In genomic region chr16:28289939-28290862, GRCh38 we compare ENCODE assay signal across 14 cellular contexts. TPM values are rescaled to one million over a fixed set of nuclear protein-coding genes. Genes with fewer than 3 reads are reported as not detected.
A peak's percentile ranks its signal among the peaks of the same experiment; 100 is the strongest.
DNase-seq lines count a peak whose midpoint lies in the region; ATAC-seq, FAIRE-seq and TF ChIP-seq lines count a peak whose summit lies in the region.
"Had no signal": no experiment of that assay in that cellular context is flagged by ENCODE, and none has a peak within 500 bp of the region (broad histone marks: within the 10 kb centered on the region; RNA-seq: fewer than 3 reads in every experiment).

No MANE protein-coding gene starts in this region.

- DNase-seq in T-helper 2 cell treated with Interferon-gamma antibody and Interleukin-4, amounts not matched to agents 5 μg/mL and 100 μg/mL, for 36 hours (ENCODE audit: low spot score), result no peak
- DNase-seq in T-helper 2 cell, result no peak
- DNase-seq in astrocyte (ENCODE audit: low read depth), result no peak
- DNase-seq in neural progenitor cell (ENCODE audit: low spot score), result no peak
- no peak for DNase-seq in HK-2 (ENCODE audit: unreplicated experiment)
- no peak for DNase-seq in lower leg skin (ENCODE audit: low spot score in 2 of 2)
- DNase-seq: activated CD4-positive, alpha-beta T cell treated with anti-CD3 and anti-CD28 coated beads for 48 hours; cerebellar nuclear complex; GM23248; KBM-7; left colon; Peyer's patch had no signal

- H3K79me2 ChIP-seq in astrocyte (ENCODE audit: insufficient read depth, low read length), result no peaks in the 10 kb centered on the region
- peaks cover 44% of the 10 kb centered on the region for H3K79me2 ChIP-seq in neural progenitor cell (ENCODE audit: low read depth)

- no peak overlapping the region for H3K27ac Mint-ChIP-seq in T-helper 2 cell treated with Interferon-gamma antibody and Interleukin-4, amounts not matched to agents 5 μg/mL and 100 μg/mL, for 36 hours
- no peak overlapping the region for H3K27ac Mint-ChIP-seq in astrocyte (ENCODE audit: unreplicated experiment)
- H3K27ac Mint-ChIP-seq in neural progenitor cell, result no peak overlapping the region

- H3K27me3 Mint-ChIP-seq in T-helper 2 cell treated with Interferon-gamma antibody and Interleukin-4, amounts not matched to agents 5 μg/mL and 100 μg/mL, for 36 hours (ENCODE audit: low read depth), result peaks cover 21% of the 10 kb centered on the region
- H3K27me3 Mint-ChIP-seq in astrocyte (ENCODE audit: low read depth, unreplicated experiment) (peaks cover 22% of the 10 kb centered on the region), neural progenitor cell (ENCODE audit: insufficient read depth, low read depth) (peaks cover 5% of the 10 kb centered on the region)

- H2AFZ ChIP-seq in astrocyte (ENCODE audit: low read depth, low read length), result no peak overlapping the region
- no peak overlapping the region for H2AFZ ChIP-seq in neural progenitor cell (replicated peaks)
- H2AFZ ChIP-seq: GM23248 had no signal

- H4K20me1 ChIP-seq in astrocyte (ENCODE audit: insufficient read depth, low read length) (peaks cover 7% of the 10 kb centered on the region), neural progenitor cell (ENCODE audit: low read depth) (peaks cover 23% of the 10 kb centered on the region)

- H3K36me3 ChIP-seq in HUES48 (ENCODE audit: control insufficient read depth, insufficient read depth, low read length), result peaks cover 25% of the 10 kb centered on the region
- no peaks in the 10 kb centered on the region for H3K36me3 ChIP-seq in astrocyte (ENCODE audit: insufficient read depth, low read length)
- no peaks in the 10 kb centered on the region for H3K36me3 ChIP-seq in neural progenitor cell
- H3K36me3 ChIP-seq: Peyer's patch had no signal

- H3K4me3 ChIP-seq in HUES48 (ENCODE audit: low read depth, low read length) (peak overlapping the region; percentile 44), astrocyte (ENCODE audit: insufficient read depth, low read depth, low read length) (no peak overlapping the region), neural progenitor cell (peak overlapping the region; percentile 75), lower leg skin (ENCODE audit: low read depth, poor library complexity, severe bottlenecking) (no peak overlapping the region)
- H3K4me3 ChIP-seq: GM23248, Peyer's patch had no signal

- H3K4me2 ChIP-seq in astrocyte (ENCODE audit: low read length) (no peak overlapping the region), neural progenitor cell (peak overlapping the region; percentile 84)

- ATAC-seq in GM18858 (IDR thresholded peaks at IDR 0.05; ENCODE audit: unreplicated experiment), result no peak
- ATAC-seq: left colon had no signal

- H3K9ac ChIP-seq in HUES48 (ENCODE audit: low read depth, low read length) (no peak overlapping the region), astrocyte (ENCODE audit: low read length) (no peak overlapping the region), neural progenitor cell (peak overlapping the region; percentile 37)
- H3K9ac ChIP-seq: GM23248 had no signal

- no peaks in the 10 kb centered on the region for H3K9me3 ChIP-seq in HUES48 (ENCODE audit: control insufficient read depth, insufficient read depth, low read length)
- H3K9me3 ChIP-seq in astrocyte (ENCODE audit: insufficient read depth, low read depth, low read length), result no peaks in the 10 kb centered on the region
- no peaks in the 10 kb centered on the region for H3K9me3 ChIP-seq in neural progenitor cell (ENCODE audit: low read depth)
- H3K9me3 ChIP-seq: Peyer's patch had no signal

- FAIRE-seq in astrocyte (lab: Jason Lieb, UNC), result no peak

- intact Hi-C loops in lower leg skin (cut with DNase I; ENCODE audit: low total_unique reads), result loop anchor here (10.0 kb wide), 1 partner anchor 315 kb away; no protein-coding TSS in a partner anchor

- H3K4me1 ChIP-seq in HUES48 (ENCODE audit: control insufficient read depth, insufficient read depth, low read length), result peaks cover 10% of the 10 kb centered on the region; the same call in 1 of the 2 replicates
- peaks cover 2% of the 10 kb centered on the region for H3K4me1 ChIP-seq in astrocyte (ENCODE audit: insufficient read depth, low read length)
- peaks cover 14% of the 10 kb centered on the region for H3K4me1 ChIP-seq in neural progenitor cell

- no peak overlapping the region for H3K27ac ChIP-seq in HUES48 (ENCODE audit: low read depth, low read length)
- no peak overlapping the region for H3K27ac ChIP-seq in astrocyte (ENCODE audit: low read depth, low read length)
- H3K27ac ChIP-seq in neural progenitor cell, result no peak overlapping the region
- H3K27ac ChIP-seq: GM23248, Peyer's patch had no signal

- no peaks in the 10 kb centered on the region for H3K36me3 Mint-ChIP-seq in T-helper 2 cell treated with Interferon-gamma antibody and Interleukin-4, amounts not matched to agents 5 μg/mL and 100 μg/mL, for 36 hours (ENCODE audit: low read depth)
- H3K36me3 Mint-ChIP-seq in astrocyte (ENCODE audit: low read depth, unreplicated experiment) (no peaks in the 10 kb centered on the region), neural progenitor cell (peaks cover under 1% of the 10 kb centered on the region)

- WGBS in lower leg skin, 2 donors, result 82 to 86% methylated on average over 10 of the region's 10 CpGs

- peak overlapping the region; percentile 70 for H3K4me3 Mint-ChIP-seq in T-helper 2 cell treated with Interferon-gamma antibody and Interleukin-4, amounts not matched to agents 5 μg/mL and 100 μg/mL, for 36 hours
- H3K4me3 Mint-ChIP-seq in astrocyte (ENCODE audit: unreplicated experiment) (peak overlapping the region; percentile 60), neural progenitor cell (peak overlapping the region; percentile 92)

- H3F3A ChIP-seq in neural progenitor cell (ENCODE audit: low read depth), result peaks cover 11% of the 10 kb centered on the region

- H3K4me1 Mint-ChIP-seq in T-helper 2 cell treated with Interferon-gamma antibody and Interleukin-4, amounts not matched to agents 5 μg/mL and 100 μg/mL, for 36 hours (ENCODE audit: low read depth), result peaks cover 28% of the 10 kb centered on the region
- H3K4me1 Mint-ChIP-seq in astrocyte (ENCODE audit: low read depth, unreplicated experiment) (no peaks in the 10 kb centered on the region), neural progenitor cell (peaks cover 35% of the 10 kb centered on the region)

- TF ChIP-seq POLR2A in lower leg skin (IDR thresholded peaks at IDR 0.05), result no peak

- no peaks in the 10 kb centered on the region for H3K9me3 Mint-ChIP-seq in T-helper 2 cell treated with Interferon-gamma antibody and Interleukin-4, amounts not matched to agents 5 μg/mL and 100 μg/mL, for 36 hours
- H3K9me3 Mint-ChIP-seq in astrocyte (ENCODE audit: unreplicated experiment) (no peaks in the 10 kb centered on the region), neural progenitor cell (no peaks in the 10 kb centered on the region)

- TF ChIP-seq CTCF in astrocyte (IDR thresholded peaks at IDR 0.05; ENCODE audit: insufficient read depth, low read depth, low read length) (no peak), neural progenitor cell (IDR thresholded peaks at IDR 0.05) (no peak), lower leg skin (IDR thresholded peaks at IDR 0.05) (no peak)

- H3K27me3 ChIP-seq in HUES48 (ENCODE audit: control insufficient read depth, insufficient read depth, low read length) (no peaks in the 10 kb centered on the region), astrocyte (ENCODE audit: insufficient read depth, low read length) (peaks cover 13% of the 10 kb centered on the region), neural progenitor cell (no peaks in the 10 kb centered on the region)

RNA-seq across cellular contexts. Expression of gene SBK1, which starts 2.1 kb away (rescaled TPM):
- total RNA-seq in astrocyte, result 4.0 and 7.0 TPM in 2 replicates
- 4.6 and 16.4 TPM in 2 replicates for total RNA-seq in neural progenitor cell (ENCODE audit: low replicate concordance)
- 1 to 10 TPM; 1.3 to 2.7 (median 1.8) TPM for total RNA-seq in lower leg skin
- total RNA-seq: GM23248 had no signal

Comparison
In these comparisons a context has a peak if more than half of its experiments do, and no peak if none do; other contexts are left out.
1. H3K4me3 ChIP-seq: peak in HUES48 (single experiment) and neural progenitor cell (single experiment); none in astrocyte (single experiment) and lower leg skin (single experiment).
2. Peak in every context shown above with its lines, with median percentiles within 50 percentile points of each other: H3K4me3 Mint-ChIP-seq.